19 cellular contexts compared by ENCODE assay signal in the genomic region with DNA sequence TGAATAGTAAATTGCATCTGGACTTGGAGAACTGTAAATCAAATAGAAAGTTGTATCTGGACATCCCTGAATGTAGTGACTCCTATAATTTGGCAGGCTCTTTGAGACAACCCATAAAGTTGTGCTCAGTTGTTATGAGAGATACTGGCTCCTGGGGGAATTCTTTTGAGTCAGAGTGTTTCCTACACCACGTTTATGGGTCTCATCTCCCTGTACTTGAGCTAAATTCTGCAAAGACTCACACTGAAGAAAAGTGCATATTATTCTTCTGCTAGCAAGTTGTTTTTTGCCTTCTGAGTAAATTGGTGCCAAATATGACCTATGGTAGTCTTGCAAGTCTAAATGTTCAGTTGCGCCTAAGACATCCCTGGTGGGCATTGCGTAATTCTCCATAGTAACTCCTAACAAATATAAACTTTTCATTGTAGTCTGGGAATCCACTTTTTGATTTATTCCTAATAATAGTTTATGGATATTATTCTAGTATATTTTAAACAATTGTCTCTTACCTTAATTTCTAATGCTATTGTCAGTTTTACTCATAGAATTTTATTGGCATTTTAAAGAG. TPM values are rescaled to one million over a fixed set of nuclear protein-coding genes. Genes with fewer than 3 reads are reported as not detected.
"Had no signal": no experiment of that assay in that cellular context is flagged by ENCODE, and none has a peak within 500 bp of the region (broad histone marks: within the 10 kb centered on the region; RNA-seq: fewer than 3 reads in every experiment).

No MANE protein-coding gene starts in this region.

- H3K36me3 ChIP-seq: heart left ventricle, left lung, stomach had no signal

- FAIRE-seq: islet of Langerhans, small intestine, urothelium cell line had no signal

- DNase-seq: activated B cell treated with CpG ODN at 0.5 μM for 24 hours; activated CD4-positive, alpha-beta T cell treated with anti-CD3 and anti-CD28 coated beads, Interleukin-2, amount 10 ng/mL, durations not matched to agents 24 days and 14 days; activated CD8-positive, alpha-beta memory T cell treated with anti-CD3 and anti-CD28 coated beads for 24 hours; activated naive CD4-positive, alpha-beta T cell treated with anti-CD3 and anti-CD28 coated beads for 36 hours; caudate nucleus; effector memory CD8-positive, alpha-beta T cell; foreskin melanocyte; heart left ventricle; left lung; nephron progenitor cell; small intestine; stomach had no signal

- H3K4me3 ChIP-seq: heart left ventricle, left lung had no signal

- H3K9me3 ChIP-seq: heart left ventricle, left lung, stomach had no signal

- ATAC-seq: activated T-helper 17 cell treated with anti-CD3 and anti-CD28 coated beads, Interleukin-2, amount 50 U/mL, for 72 hours; effector memory CD8-positive, alpha-beta T cell; heart left ventricle; left lung had no signal

- H3K27me3 ChIP-seq: left lung had no signal

- H3K27ac ChIP-seq: epithelial cell of prostate, heart left ventricle, left lung, stomach had no signal

RNA-seq across cellular contexts. Expression of a gene that starts 10.4 kb away (rescaled TPM):
- total RNA-seq: activated B cell treated with CpG ODN at 0.5 μM for 24 hours; activated CD4-positive, alpha-beta T cell treated with anti-CD3 and anti-CD28 coated beads, Interleukin-2, amount 10 ng/mL, durations not matched to agents 24 days and 14 days; activated naive CD4-positive, alpha-beta T cell treated with anti-CD3 and anti-CD28 coated beads for 36 hours; activated T-helper 17 cell treated with anti-CD3 and anti-CD28 coated beads, Interleukin-2, amount 50 U/mL, for 72 hours; heart left ventricle; left lung; osteocyte; renal cortical epithelial cell; stomach had no signal
- polyA plus RNA-seq: heart left ventricle, small intestine, stomach, thymus had no signal

RNA-seq across cellular contexts. Expression of a gene that starts 38.9 kb away (rescaled TPM):
- total RNA-seq: activated B cell treated with CpG ODN at 0.5 μM for 24 hours; activated naive CD4-positive, alpha-beta T cell treated with anti-CD3 and anti-CD28 coated beads for 36 hours; activated T-helper 17 cell treated with anti-CD3 and anti-CD28 coated beads, Interleukin-2, amount 50 U/mL, for 72 hours; heart left ventricle; osteocyte; stomach had no signal
- polyA plus RNA-seq: heart left ventricle, small intestine, stomach, thymus had no signal

RNA-seq across cellular contexts. Expression of a gene that starts 54.8 kb away (rescaled TPM):
- total RNA-seq: activated B cell treated with CpG ODN at 0.5 μM for 24 hours; activated CD4-positive, alpha-beta T cell treated with anti-CD3 and anti-CD28 coated beads, Interleukin-2, amount 10 ng/mL, durations not matched to agents 24 days and 14 days; activated naive CD4-positive, alpha-beta T cell treated with anti-CD3 and anti-CD28 coated beads for 36 hours; activated T-helper 17 cell treated with anti-CD3 and anti-CD28 coated beads, Interleukin-2, amount 50 U/mL, for 72 hours; heart left ventricle; left lung; osteocyte; renal cortical epithelial cell; stomach had no signal
- polyA plus RNA-seq: heart left ventricle, small intestine, stomach, thymus had no signal
